1 cellular context compared by ENCODE assay signal in genomic region chr22:30968924-30969531, GRCh38.
TF ChIP-seq lines count a peak whose summit lies in the region.

TUG1 (plus strand) TSS chr22:30969265.

TF ChIP-seq in HEK293, 187 proteins besides CTCF, POLR2A, EP300 and RAD21 (continued from another document and continues in another):
- TF ChIP-seq PATZ1 (tag by site-specific recombination; IDR thresholded peaks at IDR 0.05) (peak; percentile 76), ZNF2 (tag by site-specific recombination; IDR thresholded peaks at IDR 0.05) (no peak), ZFHX2 (tag by site-specific recombination; conservative IDR thresholded peaks at IDR 0.05) (peak; percentile 51; the same call in 1 of the 2 replicates), ZNF560 (tag by site-specific recombination; IDR thresholded peaks at IDR 0.05; ENCODE audit: borderline replicate concordance) (no peak), ZBTB10 (tag by site-specific recombination; IDR thresholded peaks at IDR 0.05) (0 out of 2 replicates have a peak, but pooled peaks have one; percentile 36), ZNF202 (tag by site-specific recombination; IDR thresholded peaks at IDR 0.05; ENCODE audit: borderline replicate concordance) (no peak), SP3 (tag by site-specific recombination; IDR thresholded peaks at IDR 0.05) (peak; percentile 93), ZNF16 (tag by site-specific recombination; IDR thresholded peaks at IDR 0.05; ENCODE audit: low read depth) (no peak), ZBTB1 (tag by site-specific recombination; IDR thresholded peaks at IDR 0.05) (no peak), YY2 (tag by site-specific recombination; IDR thresholded peaks at IDR 0.05) (peak; percentile 78), KLF8 (tag by site-specific recombination; IDR thresholded peaks at IDR 0.05) (peak; percentile 94), GLI2 (tag by site-specific recombination; IDR thresholded peaks at IDR 0.05; ENCODE audit: borderline replicate concordance, low read depth) (no peak), YY1 (tag by site-specific recombination; IDR thresholded peaks at IDR 0.05) (peak; percentile 84), ZNF416 (tag by site-specific recombination; IDR thresholded peaks at IDR 0.05) (no peak), MZF1 (tag by site-specific recombination; IDR thresholded peaks at IDR 0.05; ENCODE audit: borderline replicate concordance) (no peak), HOXA7 (CRISPR knock-in tag; IDR thresholded peaks at IDR 0.05; ENCODE audit: borderline replicate concordance) (no peak), ZNF544 (tag by site-specific recombination; IDR thresholded peaks at IDR 0.05) (no peak), ZNF549 (tag by site-specific recombination; IDR thresholded peaks at IDR 0.05) (no peak), ZNF529 (tag by site-specific recombination; IDR thresholded peaks at IDR 0.05; ENCODE audit: insufficient replicate concordance) (no peak), HOXD13 (CRISPR knock-in tag; IDR thresholded peaks at IDR 0.05; ENCODE audit: borderline replicate concordance) (no peak), ZNF555 (tag by site-specific recombination; conservative IDR thresholded peaks at IDR 0.05) (no peak), ZNF366 (tag by site-specific recombination; conservative IDR thresholded peaks at IDR 0.05) (peak; percentile 58), GLIS2 (tag by site-specific recombination; IDR thresholded peaks at IDR 0.05) (no peak), ZNF629 (tag by site-specific recombination; IDR thresholded peaks at IDR 0.05) (no peak), ZFP37 (tag by site-specific recombination; IDR thresholded peaks at IDR 0.05) (no peak), ZNF114 (tag by site-specific recombination; IDR thresholded peaks at IDR 0.05) (no peak), ZBTB21 (tag by site-specific recombination; IDR thresholded peaks at IDR 0.05) (peak; percentile 32; the same call in 1 of the 2 replicates), ZBTB20 (tag by site-specific recombination; IDR thresholded peaks at IDR 0.05) (no peak), ZEB2 (tag by site-specific recombination; IDR thresholded peaks at IDR 0.05) (peak; percentile 49), AEBP2 (tag by site-specific recombination; IDR thresholded peaks at IDR 0.05; ENCODE audit: borderline replicate concordance) (no peak), KLF9 (tag by site-specific recombination; IDR thresholded peaks at IDR 0.05; ENCODE audit: low read depth) (peak; percentile 75), OSR2 (tag by site-specific recombination; IDR thresholded peaks at IDR 0.05) (peak; percentile 14; the same call in 1 of the 2 replicates), WT1 (tag by site-specific recombination; IDR thresholded peaks at IDR 0.05) (no peak), ZNF211 (tag by site-specific recombination; IDR thresholded peaks at IDR 0.05; ENCODE audit: low read depth) (no peak), ZNF624 (tag by site-specific recombination; IDR thresholded peaks at IDR 0.05) (no peak), ZFP3 (tag by site-specific recombination; IDR thresholded peaks at IDR 0.05; ENCODE audit: low read depth) (no peak), ZNF571 (tag by site-specific recombination; IDR thresholded peaks at IDR 0.05) (no peak), ZNF626 (tag by site-specific recombination; IDR thresholded peaks at IDR 0.05) (0 out of 2 replicates have a peak, but pooled peaks have one; percentile 33), ZNF266 (tag by site-specific recombination; IDR thresholded peaks at IDR 0.05; ENCODE audit: low read depth) (no peak), ZNF530 (tag by site-specific recombination; IDR thresholded peaks at IDR 0.05; ENCODE audit: low read depth) (no peak), ZXDB (tag by site-specific recombination; IDR thresholded peaks at IDR 0.05) (peak; percentile 42), ZNF623 (tag by site-specific recombination; IDR thresholded peaks at IDR 0.05) (no peak), ZNF645 (tag by site-specific recombination; IDR thresholded peaks at IDR 0.05) (no peak), ZNF350 (tag by site-specific recombination; IDR thresholded peaks at IDR 0.05) (no peak), ZNF610 (tag by site-specific recombination; IDR thresholded peaks at IDR 0.05; ENCODE audit: borderline replicate concordance) (peak; percentile 44; the same call in 1 of the 2 replicates), KLF17 (tag by site-specific recombination; IDR thresholded peaks at IDR 0.05) (peak; percentile 55; the same call in 1 of the 2 replicates), EGR2 (tag by site-specific recombination; IDR thresholded peaks at IDR 0.05; ENCODE audit: low read depth) (peak; percentile 63), ZNF600 (tag by site-specific recombination; IDR thresholded peaks at IDR 0.05) (no peak), ZIC2 (tag by site-specific recombination; IDR thresholded peaks at IDR 0.05) (0 out of 2 replicates have a peak, but pooled peaks have one; percentile 6), ZNF404 (tag by site-specific recombination; IDR thresholded peaks at IDR 0.05) (no peak), ZNF677 (tag by site-specific recombination; IDR thresholded peaks at IDR 0.05) (0 out of 2 replicates have a peak, but pooled peaks have one; percentile 33)
- TF ChIP-seq, protein P1, sequence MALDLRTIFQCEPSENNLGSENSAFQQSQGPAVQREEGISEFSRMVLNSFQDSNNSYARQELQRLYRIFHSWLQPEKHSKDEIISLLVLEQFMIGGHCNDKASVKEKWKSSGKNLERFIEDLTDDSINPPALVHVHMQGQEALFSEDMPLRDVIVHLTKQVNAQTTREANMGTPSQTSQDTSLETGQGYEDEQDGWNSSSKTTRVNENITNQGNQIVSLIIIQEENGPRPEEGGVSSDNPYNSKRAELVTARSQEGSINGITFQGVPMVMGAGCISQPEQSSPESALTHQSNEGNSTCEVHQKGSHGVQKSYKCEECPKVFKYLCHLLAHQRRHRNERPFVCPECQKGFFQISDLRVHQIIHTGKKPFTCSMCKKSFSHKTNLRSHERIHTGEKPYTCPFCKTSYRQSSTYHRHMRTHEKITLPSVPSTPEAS (tag by site-specific recombination; IDR thresholded peaks at IDR 0.05): no peak
- TF ChIP-seq, protein P2, sequence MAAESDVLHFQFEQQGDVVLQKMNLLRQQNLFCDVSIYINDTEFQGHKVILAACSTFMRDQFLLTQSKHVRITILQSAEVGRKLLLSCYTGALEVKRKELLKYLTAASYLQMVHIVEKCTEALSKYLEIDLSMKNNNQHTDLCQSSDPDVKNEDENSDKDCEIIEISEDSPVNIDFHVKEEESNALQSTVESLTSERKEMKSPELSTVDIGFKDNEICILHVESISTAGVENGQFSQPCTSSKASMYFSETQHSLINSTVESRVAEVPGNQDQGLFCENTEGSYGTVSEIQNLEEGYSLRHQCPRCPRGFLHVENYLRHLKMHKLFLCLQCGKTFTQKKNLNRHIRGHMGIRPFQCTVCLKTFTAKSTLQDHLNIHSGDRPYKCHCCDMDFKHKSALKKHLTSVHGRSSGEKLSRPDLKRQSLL (tag by site-specific recombination; IDR thresholded peaks at IDR 0.05): peak; percentile 64; the same call in 1 of the 2 replicates
- TF ChIP-seq, protein P3, sequence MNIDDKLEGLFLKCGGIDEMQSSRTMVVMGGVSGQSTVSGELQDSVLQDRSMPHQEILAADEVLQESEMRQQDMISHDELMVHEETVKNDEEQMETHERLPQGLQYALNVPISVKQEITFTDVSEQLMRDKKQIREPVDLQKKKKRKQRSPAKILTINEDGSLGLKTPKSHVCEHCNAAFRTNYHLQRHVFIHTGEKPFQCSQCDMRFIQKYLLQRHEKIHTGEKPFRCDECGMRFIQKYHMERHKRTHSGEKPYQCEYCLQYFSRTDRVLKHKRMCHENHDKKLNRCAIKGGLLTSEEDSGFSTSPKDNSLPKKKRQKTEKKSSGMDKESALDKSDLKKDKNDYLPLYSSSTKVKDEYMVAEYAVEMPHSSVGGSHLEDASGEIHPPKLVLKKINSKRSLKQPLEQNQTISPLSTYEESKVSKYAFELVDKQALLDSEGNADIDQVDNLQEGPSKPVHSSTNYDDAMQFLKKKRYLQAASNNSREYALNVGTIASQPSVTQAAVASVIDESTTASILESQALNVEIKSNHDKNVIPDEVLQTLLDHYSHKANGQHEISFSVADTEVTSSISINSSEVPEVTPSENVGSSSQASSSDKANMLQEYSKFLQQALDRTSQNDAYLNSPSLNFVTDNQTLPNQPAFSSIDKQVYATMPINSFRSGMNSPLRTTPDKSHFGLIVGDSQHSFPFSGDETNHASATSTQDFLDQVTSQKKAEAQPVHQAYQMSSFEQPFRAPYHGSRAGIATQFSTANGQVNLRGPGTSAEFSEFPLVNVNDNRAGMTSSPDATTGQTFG (tag by site-specific recombination; IDR thresholded peaks at IDR 0.05; ENCODE audit: borderline replicate concordance): no peak
